11 cellular contexts compared by ENCODE assay signal in the genomic region with DNA sequence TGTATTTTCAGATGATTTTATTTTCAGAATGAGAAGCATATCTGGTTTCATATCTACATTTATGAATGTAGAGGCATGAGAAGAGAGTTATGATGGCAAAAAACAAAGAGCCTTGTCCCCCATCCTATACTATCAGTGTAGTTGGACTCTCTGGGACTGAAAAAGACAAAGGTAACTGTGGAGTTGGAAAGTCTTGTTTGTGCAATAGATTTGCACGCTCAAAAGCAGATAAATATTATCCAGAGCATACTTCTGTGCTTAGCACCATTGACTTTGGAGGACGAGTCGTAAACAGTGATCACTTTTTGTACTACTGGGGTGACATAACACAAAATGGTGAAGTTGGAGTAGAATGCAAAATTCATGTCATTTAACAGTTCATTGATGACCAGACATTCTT.
DNase-seq lines count a peak whose midpoint lies in the region; ATAC-seq, FAIRE-seq and TF ChIP-seq lines count a peak whose summit lies in the region.
"Had no signal": no experiment of that assay in that cellular context is flagged by ENCODE, and none has a peak within 500 bp of the region (broad histone marks: within the 10 kb centered on the region; RNA-seq: fewer than 3 reads in every experiment).

No MANE protein-coding gene starts in this region.

- H3K4me3 ChIP-seq in A549 (peak overlapping the region; percentile 45), RWPE2 (ENCODE audit: severe bottlenecking) (peak overlapping the region; percentile 16), fibroblast of mammary gland (ENCODE audit: control insufficient read depth, low read depth, low read length) (peak overlapping the region; percentile 46), neuron (ENCODE audit: low read length) (peak overlapping the region; percentile 55)

- TF ChIP-seq CTCF in A549 (IDR thresholded peaks at IDR 0.05): no peak
- no peak for TF ChIP-seq CTCF in RWPE2 (IDR thresholded peaks at IDR 0.05; ENCODE audit: poor library complexity, severe bottlenecking)
- no peak for TF ChIP-seq CTCF in fibroblast of mammary gland (conservative IDR thresholded peaks at IDR 0.05; ENCODE audit: control insufficient read depth, insufficient read depth, low read depth, low read length)

- H3K36me3 Mint-ChIP-seq in activated CD4-positive, alpha-beta T cell treated with anti-CD3 and anti-CD28 coated beads, Interleukin-2, amount 10 ng/mL, durations not matched to agents 24 days and 14 days (ENCODE audit: low read depth): no peaks in the 10 kb centered on the region
- H3K36me3 Mint-ChIP-seq: activated CD8-positive, alpha-beta memory T cell treated with anti-CD3 and anti-CD28 coated beads, Interleukin-2, amount 10 ng/mL, durations not matched to agents 7 days and 5 days had no signal

- peak; percentile 33 to 35; a peak in 5 of 6 replicates for ATAC-seq in A549
- ATAC-seq in RWPE2 (ENCODE audit: low read depth): peak; percentile 24; the same call in 1 of the 3 replicates
- no peak for ATAC-seq in GM19452 (IDR thresholded peaks at IDR 0.05; ENCODE audit: unreplicated experiment)
- ATAC-seq in HG03571 (IDR thresholded peaks at IDR 0.05; ENCODE audit: unreplicated experiment): no peak
- ATAC-seq: activated CD8-positive, alpha-beta memory T cell treated with anti-CD3 and anti-CD28 coated beads, Interleukin-2, amount 10 ng/mL, durations not matched to agents 7 days and 5 days had no signal

- H3K27ac Mint-ChIP-seq in activated CD4-positive, alpha-beta T cell treated with anti-CD3 and anti-CD28 coated beads, Interleukin-2, amount 10 ng/mL, durations not matched to agents 24 days and 14 days: no peak overlapping the region
- H3K27ac Mint-ChIP-seq: activated CD8-positive, alpha-beta memory T cell treated with anti-CD3 and anti-CD28 coated beads, Interleukin-2, amount 10 ng/mL, durations not matched to agents 7 days and 5 days had no signal

- TF ChIP-seq EP300 in A549 (IDR thresholded peaks at IDR 0.05): no peak

- CTCF ChIA-PET in A549 (lab: Yijun Ruan, JAX): interaction anchor here (0.7 to 1.1 kb wide), 2 partner anchors 55 to 322 kb away, joined by 3 read pairs; no protein-coding TSS in a partner anchor

- intact Hi-C loops in activated CD4-positive, alpha-beta T cell treated with anti-CD3 and anti-CD28 coated beads, Interleukin-2, amount 10 ng/mL, durations not matched to agents 24 days and 14 days (cut with micrococcal nuclease): no loop called here

- no peaks in the 10 kb centered on the region for H3K27me3 ChIP-seq in RWPE2 (ENCODE audit: insufficient read depth, poor library complexity, severe bottlenecking)
- H3K27me3 ChIP-seq in neuron (ENCODE audit: insufficient read depth, low read length): peaks cover 2% of the 10 kb centered on the region

- H3K4me2 ChIP-seq in A549: peak overlapping the region; percentile 95

- POLR2A ChIA-PET in A549 (lab: Yijun Ruan, JAX): no interaction called here

- WGBS in A549 (ENCODE audit: missing lambda C conversion rate): 43% methylated on average over 3 of the region's 3 CpGs

- H3K9me3 ChIP-seq in A549 (peaks cover 10% of the 10 kb centered on the region; the same call in 2 of the 3 replicates), RWPE2 (ENCODE audit: severe bottlenecking) (peaks cover 5% of the 10 kb centered on the region), neuron (ENCODE audit: low read length) (no peaks in the 10 kb centered on the region)

- H3K9me3 Mint-ChIP-seq in activated CD4-positive, alpha-beta T cell treated with anti-CD3 and anti-CD28 coated beads, Interleukin-2, amount 10 ng/mL, durations not matched to agents 24 days and 14 days: no peaks in the 10 kb centered on the region

- no peak overlapping the region for H3K4me3 Mint-ChIP-seq in activated CD4-positive, alpha-beta T cell treated with anti-CD3 and anti-CD28 coated beads, Interleukin-2, amount 10 ng/mL, durations not matched to agents 24 days and 14 days
- H3K4me3 Mint-ChIP-seq: activated CD8-positive, alpha-beta memory T cell treated with anti-CD3 and anti-CD28 coated beads, Interleukin-2, amount 10 ng/mL, durations not matched to agents 7 days and 5 days had no signal

- H2AFZ ChIP-seq in neuron (ENCODE audit: low read depth, low read length): peak overlapping the region; percentile 85

- peaks cover 8% of the 10 kb centered on the region for H3K4me1 ChIP-seq in A549
- H3K4me1 ChIP-seq in RWPE2 (ENCODE audit: insufficient read depth, poor library complexity, severe bottlenecking): no peaks in the 10 kb centered on the region
- peaks cover 12% of the 10 kb centered on the region for H3K4me1 ChIP-seq in neuron (ENCODE audit: insufficient read depth, low read length)

- peaks cover 41% of the 10 kb centered on the region for H3K27me3 Mint-ChIP-seq in activated CD4-positive, alpha-beta T cell treated with anti-CD3 and anti-CD28 coated beads, Interleukin-2, amount 10 ng/mL, durations not matched to agents 24 days and 14 days

- no peak for TF ChIP-seq RAD21 in A549 (conservative IDR thresholded peaks at IDR 0.05 in 1 of 2, IDR thresholded peaks at IDR 0.05 in 1 of 2)

- H3K36me3 ChIP-seq in RWPE2 (ENCODE audit: low read depth) (no peaks in the 10 kb centered on the region), neuron (ENCODE audit: insufficient read depth, low read length) (no peaks in the 10 kb centered on the region)

- no peak for DNase-seq in A549 (ENCODE audit: low read depth in 1 of 2, low spot score in 1 of 2)
- no peak for DNase-seq in RWPE2 (ENCODE audit: low spot score)
- DNase-seq in fibroblast of mammary gland (ENCODE audit: low read depth): no peak
- DNase-seq in mucosa of gallbladder (ENCODE audit: low spot score): no peak
- no peak for DNase-seq in activated CD4-positive, alpha-beta T cell treated with anti-CD3 and anti-CD28 coated beads, Interleukin-2, amount 10 ng/mL, durations not matched to agents 24 days and 14 days
- DNase-seq: activated CD8-positive, alpha-beta memory T cell treated with anti-CD3 and anti-CD28 coated beads, Interleukin-2, amount 10 ng/mL, durations not matched to agents 7 days and 5 days; Karpas-422 had no signal

- no peaks in the 10 kb centered on the region for H3K4me1 Mint-ChIP-seq in activated CD4-positive, alpha-beta T cell treated with anti-CD3 and anti-CD28 coated beads, Interleukin-2, amount 10 ng/mL, durations not matched to agents 24 days and 14 days
- H3K4me1 Mint-ChIP-seq: activated CD8-positive, alpha-beta memory T cell treated with anti-CD3 and anti-CD28 coated beads, Interleukin-2, amount 10 ng/mL, durations not matched to agents 7 days and 5 days had no signal

- no peak for FAIRE-seq in A549 (lab: Jason Lieb, UNC)
- FAIRE-seq: endometrium had no signal

- no peak for TF ChIP-seq POLR2A in A549 (IDR thresholded peaks at IDR 0.05; ENCODE audit: low read length)

- H3K27ac ChIP-seq in A549 (peak overlapping the region; percentile 77 to 91), RWPE2 (ENCODE audit: poor library complexity, severe bottlenecking) (peak overlapping the region; percentile 39)

TF ChIP-seq in A549, 52 proteins besides CTCF, POLR2A, EP300 and RAD21:
- TF ChIP-seq NPAS2 (CRISPR knock-in tag; IDR thresholded peaks at IDR 0.05; ENCODE audit: borderline replicate concordance) (no peak), HOXB13 (CRISPR knock-in tag; IDR thresholded peaks at IDR 0.05; ENCODE audit: low read depth) (no peak), EHMT2 (IDR thresholded peaks at IDR 0.05; ENCODE audit: low read depth) (no peak), CHD2 (IDR thresholded peaks at IDR 0.05; ENCODE audit: low read length, partially characterized antibody) (no peak), HOXB5 (CRISPR knock-in tag; IDR thresholded peaks at IDR 0.05) (no peak), RARB (CRISPR knock-in tag; IDR thresholded peaks at IDR 0.05) (no peak), FOSB (CRISPR knock-in tag; IDR thresholded peaks at IDR 0.05) (no peak), HEYL (CRISPR knock-in tag; IDR thresholded peaks at IDR 0.05) (no peak), TFCP2L1 (CRISPR knock-in tag; IDR thresholded peaks at IDR 0.05) (no peak), BHLHE40 (IDR thresholded peaks at IDR 0.05; ENCODE audit: low read depth, low read length) (no peak), GATA3 (IDR thresholded peaks at IDR 0.05; ENCODE audit: borderline replicate concordance) (no peak), EHF (CRISPR knock-in tag; IDR thresholded peaks at IDR 0.05) (no peak), CEBPB (IDR thresholded peaks at IDR 0.05) (no peak), RNF2 (IDR thresholded peaks at IDR 0.05; ENCODE audit: borderline replicate concordance, low read depth) (no peak), CBX2 (IDR thresholded peaks at IDR 0.05; ENCODE audit: borderline replicate concordance, low read depth) (no peak)
- TF ChIP-seq, protein P1, sequence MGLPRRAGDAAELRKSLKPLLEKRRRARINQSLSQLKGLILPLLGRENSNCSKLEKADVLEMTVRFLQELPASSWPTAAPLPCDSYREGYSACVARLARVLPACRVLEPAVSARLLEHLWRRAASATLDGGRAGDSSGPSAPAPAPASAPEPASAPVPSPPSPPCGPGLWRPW (IDR thresholded peaks at IDR 0.05): no peak
- TF ChIP-seq, protein P2, sequence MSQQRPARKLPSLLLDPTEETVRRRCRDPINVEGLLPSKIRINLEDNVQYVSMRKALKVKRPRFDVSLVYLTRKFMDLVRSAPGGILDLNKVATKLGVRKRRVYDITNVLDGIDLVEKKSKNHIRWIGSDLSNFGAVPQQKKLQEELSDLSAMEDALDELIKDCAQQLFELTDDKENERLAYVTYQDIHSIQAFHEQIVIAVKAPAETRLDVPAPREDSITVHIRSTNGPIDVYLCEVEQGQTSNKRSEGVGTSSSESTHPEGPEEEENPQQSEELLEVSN (IDR thresholded peaks at IDR 0.05; ENCODE audit: borderline replicate concordance, low read depth): no peak
- TF ChIP-seq, protein P3, sequence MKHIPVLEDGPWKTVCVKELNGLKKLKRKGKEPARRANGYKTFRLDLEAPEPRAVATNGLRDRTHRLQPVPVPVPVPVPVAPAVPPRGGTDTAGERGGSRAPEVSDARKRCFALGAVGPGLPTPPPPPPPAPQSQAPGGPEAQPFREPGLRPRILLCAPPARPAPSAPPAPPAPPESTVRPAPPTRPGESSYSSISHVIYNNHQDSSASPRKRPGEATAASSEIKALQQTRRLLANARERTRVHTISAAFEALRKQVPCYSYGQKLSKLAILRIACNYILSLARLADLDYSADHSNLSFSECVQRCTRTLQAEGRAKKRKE (CRISPR knock-in tag; IDR thresholded peaks at IDR 0.05; ENCODE audit: low read depth): no peak
- TF ChIP-seq, protein P4, sequence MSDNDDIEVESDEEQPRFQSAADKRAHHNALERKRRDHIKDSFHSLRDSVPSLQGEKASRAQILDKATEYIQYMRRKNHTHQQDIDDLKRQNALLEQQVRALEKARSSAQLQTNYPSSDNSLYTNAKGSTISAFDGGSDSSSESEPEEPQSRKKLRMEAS (IDR thresholded peaks at IDR 0.05): no peak

Comparison
In these comparisons a context has a peak if more than half of its experiments do, and no peak if none do; other contexts are left out.
1. ATAC-seq: peak in A549 (2 of 2) and RWPE2 (single experiment); none in GM19452 (single experiment) and HG03571 (single experiment).
2. Peak in every context shown above with its lines, with median percentiles within 50 percentile points of each other: H3K4me3 ChIP-seq.